In the genomic region with DNA sequence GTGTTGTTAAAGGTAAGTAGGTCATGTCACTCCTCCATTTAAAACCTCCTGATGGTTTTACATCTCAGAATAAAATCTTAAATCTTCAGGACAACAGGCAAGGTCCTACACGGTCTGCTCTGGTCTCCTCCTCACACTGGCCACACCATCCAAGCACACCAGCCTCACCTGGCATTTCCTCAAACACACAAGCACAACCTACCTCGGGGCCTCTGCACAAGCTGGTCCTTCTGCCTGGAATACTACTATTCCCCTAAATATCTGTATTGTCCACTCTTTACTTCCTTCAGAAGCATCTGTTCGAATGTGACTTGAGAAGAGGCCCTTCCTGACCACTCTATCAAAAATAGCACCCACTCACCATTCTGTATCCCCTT, we compare ENCODE assay signal across 2 cellular contexts.
TF ChIP-seq lines count a peak whose summit lies in the region.

No MANE protein-coding gene starts in this region.

TF ChIP-seq in GM23338, 12 proteins besides CTCF, POLR2A, EP300 and RAD21 (continues in another document):
- no peak for TF ChIP-seq NANOG (IDR thresholded peaks at IDR 0.05; ENCODE audit: borderline replicate concordance)
- no peak for TF ChIP-seq EZH2phosphoT487 (IDR thresholded peaks at IDR 0.05; ENCODE audit: unreplicated experiment)
- TF ChIP-seq ZNF331 (CRISPR knock-in tag; IDR thresholded peaks at IDR 0.05; ENCODE audit: low read depth), result no peak
- TF ChIP-seq STAT1 (IDR thresholded peaks at IDR 0.05; ENCODE audit: unreplicated experiment), result no peak
- TF ChIP-seq POLR2AphosphoS5 (IDR thresholded peaks at IDR 0.05; ENCODE audit: low read depth), result no peak
- TF ChIP-seq, protein P1, sequence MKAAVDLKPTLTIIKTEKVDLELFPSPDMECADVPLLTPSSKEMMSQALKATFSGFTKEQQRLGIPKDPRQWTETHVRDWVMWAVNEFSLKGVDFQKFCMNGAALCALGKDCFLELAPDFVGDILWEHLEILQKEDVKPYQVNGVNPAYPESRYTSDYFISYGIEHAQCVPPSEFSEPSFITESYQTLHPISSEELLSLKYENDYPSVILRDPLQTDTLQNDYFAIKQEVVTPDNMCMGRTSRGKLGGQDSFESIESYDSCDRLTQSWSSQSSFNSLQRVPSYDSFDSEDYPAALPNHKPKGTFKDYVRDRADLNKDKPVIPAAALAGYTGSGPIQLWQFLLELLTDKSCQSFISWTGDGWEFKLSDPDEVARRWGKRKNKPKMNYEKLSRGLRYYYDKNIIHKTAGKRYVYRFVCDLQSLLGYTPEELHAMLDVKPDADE (IDR thresholded peaks at IDR 0.05), result no peak
- TF ChIP-seq ZNF114 (CRISPR knock-in tag; IDR thresholded peaks at IDR 0.05), result no peak
- TF ChIP-seq JUNB (IDR thresholded peaks at IDR 0.05; ENCODE audit: unreplicated experiment), result no peak
- no peak for TF ChIP-seq CREB1 (CRISPR knock-in tag; IDR thresholded peaks at IDR 0.05; ENCODE audit: low read depth)
- TF ChIP-seq, protein P2, sequence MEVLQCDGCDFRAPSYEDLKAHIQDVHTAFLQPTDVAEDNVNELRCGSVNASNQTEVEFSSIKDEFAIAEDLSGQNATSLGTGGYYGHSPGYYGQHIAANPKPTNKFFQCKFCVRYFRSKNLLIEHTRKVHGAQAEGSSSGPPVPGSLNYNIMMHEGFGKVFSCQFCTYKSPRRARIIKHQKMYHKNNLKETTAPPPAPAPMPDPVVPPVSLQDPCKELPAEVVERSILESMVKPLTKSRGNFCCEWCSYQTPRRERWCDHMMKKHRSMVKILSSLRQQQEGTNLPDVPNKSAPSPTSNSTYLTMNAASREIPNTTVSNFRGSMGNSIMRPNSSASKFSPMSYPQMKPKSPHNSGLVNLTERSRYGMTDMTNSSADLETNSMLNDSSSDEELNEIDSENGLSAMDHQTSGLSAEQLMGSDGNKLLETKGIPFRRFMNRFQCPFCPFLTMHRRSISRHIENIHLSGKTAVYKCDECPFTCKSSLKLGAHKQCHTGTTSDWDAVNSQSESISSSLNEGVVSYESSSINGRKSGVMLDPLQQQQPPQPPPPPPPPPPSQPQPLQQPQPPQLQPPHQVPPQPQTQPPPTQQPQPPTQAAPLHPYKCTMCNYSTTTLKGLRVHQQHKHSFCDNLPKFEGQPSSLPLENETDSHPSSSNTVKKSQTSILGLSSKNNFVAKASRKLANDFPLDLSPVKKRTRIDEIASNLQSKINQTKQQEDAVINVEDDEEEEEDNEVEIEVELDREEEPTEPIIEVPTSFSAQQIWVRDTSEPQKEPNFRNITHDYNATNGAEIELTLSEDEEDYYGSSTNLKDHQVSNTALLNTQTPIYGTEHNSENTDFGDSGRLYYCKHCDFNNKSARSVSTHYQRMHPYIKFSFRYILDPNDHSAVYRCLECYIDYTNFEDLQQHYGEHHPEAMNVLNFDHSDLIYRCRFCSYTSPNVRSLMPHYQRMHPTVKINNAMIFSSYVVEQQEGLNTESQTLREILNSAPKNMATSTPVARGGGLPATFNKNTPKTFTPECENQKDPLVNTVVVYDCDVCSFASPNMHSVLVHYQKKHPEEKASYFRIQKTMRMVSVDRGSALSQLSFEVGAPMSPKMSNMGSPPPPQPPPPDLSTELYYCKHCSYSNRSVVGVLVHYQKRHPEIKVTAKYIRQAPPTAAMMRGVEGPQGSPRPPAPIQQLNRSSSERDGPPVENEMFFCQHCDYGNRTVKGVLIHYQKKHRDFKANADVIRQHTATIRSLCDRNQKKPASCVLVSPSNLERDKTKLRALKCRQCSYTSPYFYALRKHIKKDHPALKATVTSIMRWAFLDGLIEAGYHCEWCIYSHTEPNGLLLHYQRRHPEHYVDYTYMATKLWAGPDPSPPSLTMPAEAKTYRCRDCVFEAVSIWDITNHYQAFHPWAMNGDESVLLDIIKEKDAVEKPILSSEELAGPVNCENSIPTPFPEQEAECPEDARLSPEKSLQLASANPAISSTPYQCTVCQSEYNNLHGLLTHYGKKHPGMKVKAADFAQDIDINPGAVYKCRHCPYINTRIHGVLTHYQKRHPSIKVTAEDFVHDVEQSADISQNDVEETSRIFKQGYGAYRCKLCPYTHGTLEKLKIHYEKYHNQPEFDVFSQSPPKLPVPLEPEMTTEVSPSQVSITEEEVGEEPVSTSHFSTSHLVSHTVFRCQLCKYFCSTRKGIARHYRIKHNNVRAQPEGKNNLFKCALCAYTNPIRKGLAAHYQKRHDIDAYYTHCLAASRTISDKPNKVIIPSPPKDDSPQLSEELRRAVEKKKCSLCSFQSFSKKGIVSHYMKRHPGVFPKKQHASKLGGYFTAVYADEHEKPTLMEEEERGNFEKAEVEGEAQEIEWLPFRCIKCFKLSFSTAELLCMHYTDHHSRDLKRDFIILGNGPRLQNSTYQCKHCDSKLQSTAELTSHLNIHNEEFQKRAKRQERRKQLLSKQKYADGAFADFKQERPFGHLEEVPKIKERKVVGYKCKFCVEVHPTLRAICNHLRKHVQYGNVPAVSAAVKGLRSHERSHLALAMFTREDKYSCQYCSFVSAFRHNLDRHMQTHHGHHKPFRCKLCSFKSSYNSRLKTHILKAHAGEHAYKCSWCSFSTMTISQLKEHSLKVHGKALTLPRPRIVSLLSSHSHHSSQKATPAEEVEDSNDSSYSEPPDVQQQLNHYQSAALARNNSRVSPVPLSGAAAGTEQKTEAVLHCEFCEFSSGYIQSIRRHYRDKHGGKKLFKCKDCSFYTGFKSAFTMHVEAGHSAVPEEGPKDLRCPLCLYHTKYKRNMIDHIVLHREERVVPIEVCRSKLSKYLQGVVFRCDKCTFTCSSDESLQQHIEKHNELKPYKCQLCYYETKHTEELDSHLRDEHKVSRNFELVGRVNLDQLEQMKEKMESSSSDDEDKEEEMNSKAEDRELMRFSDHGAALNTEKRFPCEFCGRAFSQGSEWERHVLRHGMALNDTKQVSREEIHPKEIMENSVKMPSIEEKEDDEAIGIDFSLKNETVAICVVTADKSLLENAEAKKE (CRISPR knock-in tag; IDR thresholded peaks at IDR 0.05), result no peak

TF ChIP-seq in K562, 482 proteins besides CTCF, POLR2A, EP300 and RAD21:
- TF ChIP-seq PML (IDR thresholded peaks at IDR 0.05; ENCODE audit: low read length), result 0 out of 2 replicates have a peak, but pooled peaks have one; percentile 13
- TF ChIP-seq PYGO2 (tag; IDR thresholded peaks at IDR 0.05), result no peak
- no peak for TF ChIP-seq MEF2D (tag; conservative IDR thresholded peaks at IDR 0.05; ENCODE audit: low read depth)
- TF ChIP-seq LCOR (CRISPR knock-in tag; IDR thresholded peaks at IDR 0.05), result 0 out of 2 replicates have a peak, but pooled peaks have one; percentile 33
- no peak for TF ChIP-seq CREBBP (IDR thresholded peaks at IDR 0.05; ENCODE audit: low read depth, low read length)
- TF ChIP-seq GABPA (tag; conservative IDR thresholded peaks at IDR 0.05; ENCODE audit: low read depth), result no peak
